ENCODE assay signal across 17 cellular contexts in the genomic region with DNA sequence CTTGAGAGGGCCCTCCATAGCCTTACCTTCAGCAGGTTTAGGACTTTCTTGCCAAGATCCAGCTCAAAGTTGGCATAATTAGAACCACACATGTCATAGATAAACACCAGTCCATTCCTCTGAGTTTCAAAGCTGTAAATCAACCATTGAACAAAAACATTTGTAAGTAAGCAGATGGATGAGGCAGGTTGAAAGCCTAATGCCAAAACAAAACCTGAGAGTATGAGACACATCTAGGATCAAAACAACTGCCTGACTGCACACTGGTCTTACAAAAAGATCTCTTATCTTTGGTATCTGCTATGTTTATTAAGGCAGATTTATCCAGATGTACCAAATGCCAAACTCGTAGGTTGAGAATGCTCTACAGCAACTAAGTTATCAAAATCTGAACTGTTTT.
DNase-seq lines count a peak whose midpoint lies in the region; ATAC-seq, FAIRE-seq and TF ChIP-seq lines count a peak whose summit lies in the region.
"Had no signal": no experiment of that assay in that cellular context is flagged by ENCODE, and none has a peak within 500 bp of the region (broad histone marks: within the 10 kb centered on the region; RNA-seq: fewer than 3 reads in every experiment).

No MANE protein-coding gene starts in this region.

- H3K36me3 Mint-ChIP-seq in activated T-cell treated with anti-CD3 and anti-CD28 coated beads, Interleukin-2, amount 50 U/mL, for 72 hours (ENCODE audit: insufficient read depth in 2 of 2): peaks cover 5 to 6% of the 10 kb centered on the region in 2 donors
- peaks cover 20 to 35% (median 21%) of the 10 kb centered on the region in 3 donors for H3K36me3 Mint-ChIP-seq in immature natural killer cell

- 94% methylated on average over 1 of the region's 1 CpG for WGBS in HepG2 (ENCODE audit: low lambda C conversion rate)
- WGBS in pancreas, 2 donors: 77 to 93% methylated on average over 1 of the region's 1 CpG

- FAIRE-seq in HepG2 (lab: Jason Lieb, UNC): no peak
- FAIRE-seq in pancreas (lab: Jason Lieb, UNC): no peak
- FAIRE-seq: HTR-8/SVneo had no signal

- intact Hi-C loops in HepG2 (cut with micrococcal nuclease; ENCODE audit: unreplicated experiment): no loop called here
- intact Hi-C loops in pancreas (cut with DNase I): no loop called here

- no peak overlapping the region for H2AFZ ChIP-seq in HepG2 (ENCODE audit: low read length)

- CTCF ChIA-PET in HepG2 (lab: Yijun Ruan, JAX; ENCODE audit: low intra/inter-chr PET ratio, low total read pairs): no interaction called here

- no peak overlapping the region for H3K4me2 ChIP-seq in HepG2 (ENCODE audit: low read depth, low read length)
- H3K4me2 ChIP-seq: BLaER1 had no signal

- TF ChIP-seq CTCF in fibroblast of mammary gland (conservative IDR thresholded peaks at IDR 0.05; ENCODE audit: control insufficient read depth, insufficient read depth, low read depth, low read length) (no peak), HepG2 (CRISPR knock-in tag; IDR thresholded peaks at IDR 0.05) (no peak), pancreas (IDR thresholded peaks at IDR 0.05) (no peak)

- DNase-seq in activated T-cell treated with anti-CD3 and anti-CD28 coated beads, Interleukin-2, amount 50 U/mL, for 72 hours: no peak
- DNase-seq in activated T-cell treated with anti-CD3 and anti-CD28 coated beads for 4 hours (no peak), fibroblast of mammary gland (ENCODE audit: low read depth) (peak; percentile 30), COR-L47 (lab: John Stamatoyannopoulos, UW) (no peak), immature natural killer cell (no peak), HepG2 (ENCODE audit: low spot score) (no peak), pancreas (no peak)
- DNase-seq: CD8-positive, alpha-beta T cell; NCI-H1930; NCI-H510A treated with DMSO at 0.1 percent for 48 hours; NCI-H82 had no signal

- no peak overlapping the region for H3K9ac ChIP-seq in HepG2 (ENCODE audit: insufficient read depth, low read depth, low read length)
- H3K9ac ChIP-seq: BLaER1 had no signal

- TF ChIP-seq RAD21 in HepG2 (CRISPR knock-in tag; IDR thresholded peaks at IDR 0.05): no peak

- H3K4me3 ChIP-seq in fibroblast of mammary gland (ENCODE audit: control insufficient read depth, low read depth, low read length) (no peak overlapping the region), HepG2 (replicated peaks in 1 of 3; ENCODE audit: insufficient read depth in 1 of 3, low read depth in 2 of 3, low read length in 3 of 3) (no peak overlapping the region), pancreas (no peak overlapping the region)
- H3K4me3 ChIP-seq: BLaER1, HAP-1, SJSA1 had no signal

- no peak for TF ChIP-seq EP300 in HepG2 (IDR thresholded peaks at IDR 0.05; ENCODE audit: low read depth in 2 of 2, low read length in 2 of 2)
- TF ChIP-seq EP300 in HepG2 (CRISPR knock-in tag; IDR thresholded peaks at IDR 0.05; ENCODE audit: borderline replicate concordance): no peak

- H3K9me3 ChIP-seq in HepG2 (ENCODE audit: low read length): no peaks in the 10 kb centered on the region
- H3K9me3 ChIP-seq in pancreas: no peaks in the 10 kb centered on the region
- H3K9me3 ChIP-seq: BLaER1, HAP-1, SJSA1 had no signal

- H3K27me3 ChIP-seq in HepG2 (ENCODE audit: control insufficient read depth in 1 of 2, insufficient read depth in 2 of 2, low read length in 2 of 2) (no peaks in the 10 kb centered on the region), pancreas (no peaks in the 10 kb centered on the region)
- H3K27me3 ChIP-seq: BLaER1, SJSA1 had no signal

- POLR2A ChIA-PET in HepG2 (lab: Yijun Ruan, JAX): no interaction called here

- H3K79me2 ChIP-seq in HepG2 (ENCODE audit: insufficient read depth, low read length): no peaks in the 10 kb centered on the region

- H3K36me3 ChIP-seq in HepG2 (replicated peaks in 1 of 2; ENCODE audit: control insufficient read depth in 1 of 2, insufficient read depth in 2 of 2, low read length in 2 of 2): peaks cover 9 to 51% of the 10 kb centered on the region in 2 experiments
- peaks cover 0 to 24% (median 3%) of the 10 kb centered on the region in 3 donors for H3K36me3 ChIP-seq in pancreas

- no peaks in the 10 kb centered on the region for H3K4me1 ChIP-seq in HepG2 (ENCODE audit: insufficient read depth, low read length)
- H3K4me1 ChIP-seq in pancreas: no peaks in the 10 kb centered on the region
- H3K4me1 ChIP-seq: BLaER1, HAP-1 had no signal

- no peaks in the 10 kb centered on the region for H3K27me3 Mint-ChIP-seq in activated T-cell treated with anti-CD3 and anti-CD28 coated beads, Interleukin-2, amount 50 U/mL, for 72 hours (ENCODE audit: low read depth)
- no peaks in the 10 kb centered on the region for H3K27me3 Mint-ChIP-seq in immature natural killer cell (ENCODE audit: low read depth in 3 of 3)

- TF ChIP-seq POLR2A in HepG2 (IDR thresholded peaks at IDR 0.05; ENCODE audit: insufficient read depth in 1 of 2, low read depth in 2 of 2, low read length in 2 of 2): no peak

- peak overlapping the region; percentile 36 for H3K27ac Mint-ChIP-seq in activated T-cell treated with anti-CD3 and anti-CD28 coated beads, Interleukin-2, amount 50 U/mL, for 72 hours
- H3K27ac Mint-ChIP-seq in immature natural killer cell: no peak overlapping the region
- H3K27ac Mint-ChIP-seq: CD8-positive, alpha-beta T cell had no signal

- H3K27ac ChIP-seq in HepG2 (ENCODE audit: extremely low read length, insufficient read depth, low read length) (no peak overlapping the region), pancreas (no peak overlapping the region)
- H3K27ac ChIP-seq: BLaER1, HL-60, SJSA1 had no signal

- no TSS peak for BruUV-seq in HepG2 (replicated peaks; lab: Mats Ljungman, UMichigan)

- in situ Hi-C loops in HepG2 (cut with HindIII; ENCODE audit: extremely low pct_ligation_motif_present, low pct_unique_long_range_greater_than_20kb): no loop called here

- no peaks in the 10 kb centered on the region for H4K20me1 ChIP-seq in HepG2 (ENCODE audit: insufficient read depth, low read length)
- H4K20me1 ChIP-seq: BLaER1 had no signal

- H3K4me1 Mint-ChIP-seq in activated T-cell treated with anti-CD3 and anti-CD28 coated beads, Interleukin-2, amount 50 U/mL, for 72 hours (ENCODE audit: low read depth): no peaks in the 10 kb centered on the region
- H3K4me1 Mint-ChIP-seq in immature natural killer cell: no peaks in the 10 kb centered on the region

- no peaks in the 10 kb centered on the region for H3K9me3 Mint-ChIP-seq in activated T-cell treated with anti-CD3 and anti-CD28 coated beads, Interleukin-2, amount 50 U/mL, for 72 hours
- H3K9me3 Mint-ChIP-seq in immature natural killer cell: no peaks in the 10 kb centered on the region
- H3K9me3 Mint-ChIP-seq: CD8-positive, alpha-beta T cell had no signal

- no peak overlapping the region for H3K4me3 Mint-ChIP-seq in activated T-cell treated with anti-CD3 and anti-CD28 coated beads, Interleukin-2, amount 50 U/mL, for 72 hours
- H3K4me3 Mint-ChIP-seq in immature natural killer cell: no peak overlapping the region
- H3K4me3 Mint-ChIP-seq: CD8-positive, alpha-beta T cell had no signal

- ATAC-seq in activated T-cell treated with anti-CD3 and anti-CD28 coated beads, Interleukin-2, amount 50 U/mL, for 72 hours (replicated peaks in 1 of 2): no peak
- ATAC-seq in SK-N-SH treated with all-trans-retinoic acid at 6 μM for 48 hours: peak; percentile 60
- no peak for ATAC-seq in HepG2
- ATAC-seq in pancreas: no peak
- ATAC-seq: CD8-positive, alpha-beta T cell had no signal

TF ChIP-seq in SK-N-SH treated with all-trans-retinoic acid at 6 μM for 48 hours, 23 proteins besides CTCF, POLR2A, EP300 and RAD21:
- no peak for TF ChIP-seq PPARA (CRISPR knock-in tag; IDR thresholded peaks at IDR 0.05; ENCODE audit: borderline replicate concordance)
- no peak for TF ChIP-seq ESRRG (CRISPR knock-in tag; IDR thresholded peaks at IDR 0.05)

TF ChIP-seq in HepG2, 621 proteins besides CTCF, POLR2A, EP300 and RAD21 (continues in another document):
- TF ChIP-seq DNMT1 (CRISPR knock-in tag; IDR thresholded peaks at IDR 0.05) (no peak), NCOA1 (CRISPR knock-in tag; IDR thresholded peaks at IDR 0.05) (no peak), BCL6 (CRISPR knock-in tag; IDR thresholded peaks at IDR 0.05) (no peak)
- TF ChIP-seq, protein P1, sequence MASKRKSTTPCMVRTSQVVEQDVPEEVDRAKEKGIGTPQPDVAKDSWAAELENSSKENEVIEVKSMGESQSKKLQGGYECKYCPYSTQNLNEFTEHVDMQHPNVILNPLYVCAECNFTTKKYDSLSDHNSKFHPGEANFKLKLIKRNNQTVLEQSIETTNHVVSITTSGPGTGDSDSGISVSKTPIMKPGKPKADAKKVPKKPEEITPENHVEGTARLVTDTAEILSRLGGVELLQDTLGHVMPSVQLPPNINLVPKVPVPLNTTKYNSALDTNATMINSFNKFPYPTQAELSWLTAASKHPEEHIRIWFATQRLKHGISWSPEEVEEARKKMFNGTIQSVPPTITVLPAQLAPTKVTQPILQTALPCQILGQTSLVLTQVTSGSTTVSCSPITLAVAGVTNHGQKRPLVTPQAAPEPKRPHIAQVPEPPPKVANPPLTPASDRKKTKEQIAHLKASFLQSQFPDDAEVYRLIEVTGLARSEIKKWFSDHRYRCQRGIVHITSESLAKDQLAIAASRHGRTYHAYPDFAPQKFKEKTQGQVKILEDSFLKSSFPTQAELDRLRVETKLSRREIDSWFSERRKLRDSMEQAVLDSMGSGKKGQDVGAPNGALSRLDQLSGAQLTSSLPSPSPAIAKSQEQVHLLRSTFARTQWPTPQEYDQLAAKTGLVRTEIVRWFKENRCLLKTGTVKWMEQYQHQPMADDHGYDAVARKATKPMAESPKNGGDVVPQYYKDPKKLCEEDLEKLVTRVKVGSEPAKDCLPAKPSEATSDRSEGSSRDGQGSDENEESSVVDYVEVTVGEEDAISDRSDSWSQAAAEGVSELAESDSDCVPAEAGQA (IDR thresholded peaks at IDR 0.05; ENCODE audit: low read depth): no peak
- TF ChIP-seq, protein P1 (CRISPR knock-in tag; IDR thresholded peaks at IDR 0.05; ENCODE audit: borderline replicate concordance): no peak
